ENCODE assay signal across 8 cellular contexts in genomic region chr1:166875734-166876539, GRCh38. TPM values are rescaled to one million over a fixed set of nuclear protein-coding genes. Genes with fewer than 3 reads are reported as not detected.
DNase-seq lines count a peak whose midpoint lies in the region; ATAC-seq and TF ChIP-seq lines count a peak whose summit lies in the region.

Gene TADA1 (minus strand): TSS chr1:166876264. CDS start chr1:166876233, 31 bp downstream.

- H3F3A ChIP-seq in SK-N-SH (replicated peaks; ENCODE audit: insufficient read depth) = no peaks in the 10 kb centered on the region

- no peaks in the 10 kb centered on the region for H3K27me3 ChIP-seq in GM06990 (replicated peaks; ENCODE audit: control insufficient read depth, insufficient read depth, low read length)
- H3K27me3 ChIP-seq in SK-N-SH (ENCODE audit: insufficient read depth) = no peaks in the 10 kb centered on the region
- H3K27me3 ChIP-seq in suprapubic skin = no peaks in the 10 kb centered on the region

- no peak for TF ChIP-seq POLR2A in suprapubic skin (IDR thresholded peaks at IDR 0.05)

- POLR2A ChIA-PET in SK-N-SH (lab: Yijun Ruan, JAX) = interaction anchor here (1.1 to 1.8 kb wide), 3 partner anchors 31 to 168 kb away, joined by 4 to 16 read pairs (median 4); partner anchors contain the start of gene POGK

- TF ChIP-seq EP300 in SK-N-SH (IDR thresholded peaks at IDR 0.05; ENCODE audit: borderline replicate concordance in 1 of 2, low read depth in 1 of 2, low read length in 1 of 2) (no peak; a peak in 1 of 4 replicates), suprapubic skin (IDR thresholded peaks at IDR 0.05) (no peak)

- no peaks in the 10 kb centered on the region for H3K36me3 ChIP-seq in GM06990 (ENCODE audit: control insufficient read depth, insufficient read depth, low read length)
- peaks cover 0 to 5% of the 10 kb centered on the region in 2 experiments for H3K36me3 ChIP-seq in SK-N-SH (replicated peaks in 1 of 2; ENCODE audit: control insufficient read depth in 1 of 2, insufficient read depth in 2 of 2, low read length in 1 of 2)
- no peaks in the 10 kb centered on the region for H3K36me3 ChIP-seq in suprapubic skin

- H3K9me3 ChIP-seq in SK-N-SH = no peaks in the 10 kb centered on the region
- H3K9me3 ChIP-seq in suprapubic skin = no peaks in the 10 kb centered on the region

- H3K9me2 ChIP-seq in SK-N-SH = no peaks in the 10 kb centered on the region

- TF ChIP-seq RAD21 in SK-N-SH (IDR thresholded peaks at IDR 0.05; ENCODE audit: low read length) = no peak; the same call in 1 of the 2 replicates

- H3K4me1 ChIP-seq in SK-N-SH (ENCODE audit: control insufficient read depth in 1 of 2, insufficient read depth in 2 of 2, low read depth in 1 of 2, low read length in 1 of 2) = peaks cover 4 to 5% of the 10 kb centered on the region in 2 experiments; a peak in 3 of 4 replicates
- H3K4me1 ChIP-seq in suprapubic skin = peaks cover 28% of the 10 kb centered on the region

- H3K4me3 ChIP-seq in GM06990 (replicated peaks; ENCODE audit: low read depth, low read length) (peak within 1 kb of the TSS; percentile 84), SK-N-SH (ENCODE audit: low read depth in 2 of 2, low read length in 1 of 2) (peak within 1 kb of the TSS; percentile 70 to 78), suprapubic skin (peak within 1 kb of the TSS; percentile 81)

- peak; percentile 88 for ATAC-seq in HG02571 (IDR thresholded peaks at IDR 0.05; ENCODE audit: unreplicated experiment)

- H3K4me2 ChIP-seq in SK-N-SH = peak within 1 kb of the TSS; percentile 92

- CTCF ChIA-PET in SK-N-SH (lab: Yijun Ruan, JAX) = interaction anchor here (1.6 to 2.2 kb wide), 3 partner anchors 11 to 34 kb away, joined by 3 to 9 read pairs (median 5); no protein-coding TSS in a partner anchor

- DNase-seq in GM06990 (ENCODE audit: extremely low read depth, insufficient read length) = peak; percentile 98
- peak; percentile 100 for DNase-seq in NCI-H1048 (lab: John Stamatoyannopoulos, UW)
- DNase-seq in SK-N-SH = peak; percentile 95
- peak; percentile 100 for DNase-seq in activated naive CD4-positive, alpha-beta T cell treated with anti-CD3 and anti-CD28 coated beads, Interleukin-2, amount 50 U/mL, for 16 hours
- peak; percentile 94 for DNase-seq in germinal center (ENCODE audit: low spot score)
- DNase-seq in non-pigmented ciliary epithelial cell (ENCODE audit: low read depth) = peak; percentile 81
- DNase-seq in suprapubic skin (ENCODE audit: low spot score in 2 of 2) = peak; percentile 99

- TF ChIP-seq CTCF in GM06990 (IDR thresholded peaks at IDR 0.05; ENCODE audit: insufficient read depth, low read length, poor library complexity, severe bottlenecking) (peak; percentile 38), SK-N-SH (IDR thresholded peaks at IDR 0.05) (no peak), suprapubic skin (IDR thresholded peaks at IDR 0.05) (peak in 1 of 2 donors; percentile 13)

- under 1% methylated on average over 34 of the region's 84 CpGs for WGBS in SK-N-SH (ENCODE audit: low lambda C conversion rate)
- WGBS in suprapubic skin = 0% methylated on average over 21 of the region's 84 CpGs

- H3K27ac ChIP-seq in SK-N-SH (ENCODE audit: low read depth in 2 of 2, low read length in 1 of 2) = peak within 1 kb of the TSS; percentile 78 to 94
- H3K27ac ChIP-seq in suprapubic skin = peak within 1 kb of the TSS; percentile 88

- peaks cover 46% of the 10 kb centered on the region for H3K79me2 ChIP-seq in SK-N-SH (ENCODE audit: insufficient read depth)

- peak within 1 kb of the TSS; percentile 84 for H3K9ac ChIP-seq in SK-N-SH

- H4K20me1 ChIP-seq in SK-N-SH (ENCODE audit: insufficient read depth) = no peaks in the 10 kb centered on the region; the same call in 1 of the 2 replicates

- H2AFZ ChIP-seq in SK-N-SH (ENCODE audit: low read depth) = peak within 1 kb of the TSS; percentile 82

TF ChIP-seq in SK-N-SH, 30 proteins besides CTCF, POLR2A, EP300 and RAD21 (continues in another document):
- TF ChIP-seq TCF12 (IDR thresholded peaks at IDR 0.05) (peak; percentile 21; the same call in 1 of the 2 replicates), POLR2AphosphoS5 (IDR thresholded peaks at IDR 0.05; ENCODE audit: low read depth, low read length) (peak; percentile 27; the same call in 1 of the 2 replicates), RCOR1 (IDR thresholded peaks at IDR 0.05; ENCODE audit: low read length) (peak; percentile 49), MXI1 (IDR thresholded peaks at IDR 0.05; ENCODE audit: low read depth, low read length) (peak; percentile 96), TAF1 (IDR thresholded peaks at IDR 0.05; ENCODE audit: borderline replicate concordance, low read depth, low read length) (peak; percentile 80), TEAD4 (IDR thresholded peaks at IDR 0.05; ENCODE audit: borderline replicate concordance, insufficient read depth) (no peak), CHD2 (IDR thresholded peaks at IDR 0.05; ENCODE audit: low read length, partially characterized antibody) (peak; percentile 73), SIN3A (IDR thresholded peaks at IDR 0.05; ENCODE audit: borderline replicate concordance, low read depth, low read length) (peak; percentile 88), YY1 (IDR thresholded peaks at IDR 0.05; ENCODE audit: low read depth) (peak; percentile 90), USF1 (IDR thresholded peaks at IDR 0.05; ENCODE audit: borderline replicate concordance, low read depth) (peak; percentile 97), ELF1 (IDR thresholded peaks at IDR 0.05) (peak; percentile 62), PBX3 (IDR thresholded peaks at IDR 0.05) (peak; percentile 57), REST (IDR thresholded peaks at IDR 0.05; ENCODE audit: low read depth, low read length) (0 out of 2 replicates have a peak, but pooled peaks have one; percentile 5)
- TF ChIP-seq, protein P1, sequence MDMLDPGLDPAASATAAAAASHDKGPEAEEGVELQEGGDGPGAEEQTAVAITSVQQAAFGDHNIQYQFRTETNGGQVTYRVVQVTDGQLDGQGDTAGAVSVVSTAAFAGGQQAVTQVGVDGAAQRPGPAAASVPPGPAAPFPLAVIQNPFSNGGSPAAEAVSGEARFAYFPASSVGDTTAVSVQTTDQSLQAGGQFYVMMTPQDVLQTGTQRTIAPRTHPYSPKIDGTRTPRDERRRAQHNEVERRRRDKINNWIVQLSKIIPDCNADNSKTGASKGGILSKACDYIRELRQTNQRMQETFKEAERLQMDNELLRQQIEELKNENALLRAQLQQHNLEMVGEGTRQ (IDR thresholded peaks at IDR 0.05; ENCODE audit: borderline replicate concordance, low read depth, low read length) = peak; percentile 81
- TF ChIP-seq, protein P2, sequence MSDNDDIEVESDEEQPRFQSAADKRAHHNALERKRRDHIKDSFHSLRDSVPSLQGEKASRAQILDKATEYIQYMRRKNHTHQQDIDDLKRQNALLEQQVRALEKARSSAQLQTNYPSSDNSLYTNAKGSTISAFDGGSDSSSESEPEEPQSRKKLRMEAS (IDR thresholded peaks at IDR 0.05; ENCODE audit: low read depth) = peak; percentile 87

RNA-seq across cellular contexts. Expression of gene TADA1, which starts in this region (rescaled TPM):
- 9.3 and 13.6 TPM in 2 replicates for polyA plus RNA-seq in SK-N-SH (2012; rRNA removed)
- polyA plus RNA-seq in SK-N-SH (2012; cell fraction: cytosol; rRNA removed) = 12.5 and 12.7 TPM in 2 replicates
- 12.3 and 16.7 TPM in 2 replicates for polyA plus RNA-seq in SK-N-SH (2012; cell fraction: nucleus; rRNA removed)
- 10 to 100 TPM; 11.3 to 14.3 (median 13.0) TPM for total RNA-seq in suprapubic skin

Comparison
In these comparisons a context has a peak if more than half of its experiments do, and no peak if none do; other contexts are left out.
1. Peak in every context shown above with its lines: DNase-seq, ATAC-seq, H3K4me3 ChIP-seq and H3K27ac ChIP-seq.